Comparison of ENCODE assay signal across 8 cellular contexts in genomic region chrX:8743126-8743732, GRCh38. TPM values are rescaled to one million over a fixed set of nuclear protein-coding genes. Genes with fewer than 3 reads are reported as not detected.
DNase-seq lines count a peak whose midpoint lies in the region; ATAC-seq and TF ChIP-seq lines count a peak whose summit lies in the region.

No MANE protein-coding gene starts in this region.

- H3K4me1 ChIP-seq in HEK293 (ENCODE audit: control insufficient read depth, insufficient read depth, low read length): no peaks in the 10 kb centered on the region
- no peaks in the 10 kb centered on the region for H3K4me1 ChIP-seq in ascending aorta

- POLR2A ChIA-PET in HEK293 (lab: Yijun Ruan, JAX): no interaction called here

- H3K9me3 ChIP-seq in HEK293 (ENCODE audit: control insufficient read depth, insufficient read depth, low read depth, low read length) (no peaks in the 10 kb centered on the region), SU-DHL-6 (ENCODE audit: insufficient read depth, low read length) (no peaks in the 10 kb centered on the region), ascending aorta (no peaks in the 10 kb centered on the region)

- H3K79me2 ChIP-seq in SU-DHL-6 (ENCODE audit: insufficient read depth, low read length): no peaks in the 10 kb centered on the region

- TF ChIP-seq CTCF in HEK293 (tag by site-specific recombination; IDR thresholded peaks at IDR 0.05) (no peak), SU-DHL-6 (IDR thresholded peaks at IDR 0.05; ENCODE audit: insufficient read depth, low read length, poor library complexity, severe bottlenecking) (peak; percentile 66), ascending aorta (IDR thresholded peaks at IDR 0.05) (peak; percentile 30 to 65 (median 64))

- H3K36me3 ChIP-seq in HEK293 (ENCODE audit: control insufficient read depth in 2 of 2, insufficient read depth in 1 of 2, low read length in 2 of 2) (no peaks in the 10 kb centered on the region), SU-DHL-6 (ENCODE audit: low read length) (no peaks in the 10 kb centered on the region), ascending aorta (no peaks in the 10 kb centered on the region)

- no peak overlapping the region for H3K9ac ChIP-seq in SU-DHL-6 (ENCODE audit: low read length)

- H3K27ac ChIP-seq in HEK293 (ENCODE audit: extremely low read depth, low read depth, low read length) (no peak overlapping the region), SU-DHL-6 (ENCODE audit: low read depth, low read length) (no peak overlapping the region), ascending aorta (no peak overlapping the region)

- no peaks in the 10 kb centered on the region for H3K9me2 ChIP-seq in SU-DHL-6 (replicated peaks; ENCODE audit: insufficient read depth, low read length)

- CTCF ChIA-PET in HEK293 (lab: Yijun Ruan, JAX): interaction anchor here (0.6 to 1.3 kb wide), 8 partner anchors 10 to 819 kb away, joined by 3 to 5 read pairs (median 3); no protein-coding TSS in a partner anchor

- H3K4me3 ChIP-seq in HEK293 (ENCODE audit: low read depth, low read length) (no peak overlapping the region), SU-DHL-6 (ENCODE audit: insufficient read depth, low read length, poor library complexity, severe bottlenecking) (no peak overlapping the region), ascending aorta (no peak overlapping the region)

- no peak overlapping the region for H2AFZ ChIP-seq in SU-DHL-6 (ENCODE audit: low read depth, low read length, severe bottlenecking)

- DNase-seq in ELF-1 (ENCODE audit: low read depth, low spot score) (peak; percentile 72), ascending aorta (ENCODE audit: low spot score in 2 of 2) (no peak), left kidney (ENCODE audit: low read depth, low spot score) (peak; percentile 49), HuH-7.5 (ENCODE audit: low spot score) (no peak)
- DNase-seq in stimulated activated CD8-positive, alpha-beta memory T cell treated with anti-CD3 and anti-CD28 coated beads, Interleukin-15, amount 100 ng/mL, for 24 hours (ENCODE audit: low read depth): peak; percentile 25

- intact Hi-C loops in ascending aorta (cut with DNase I): loop anchor here (5.0 to 10.0 kb wide), 2 partner anchors 962 to 1374 kb away; no protein-coding TSS in a partner anchor

- H3F3A ChIP-seq in SU-DHL-6 (ENCODE audit: insufficient read depth): no peaks in the 10 kb centered on the region

- no peak for ATAC-seq in HG03196 (IDR thresholded peaks at IDR 0.05; ENCODE audit: unreplicated experiment)

- H4K20me1 ChIP-seq in SU-DHL-6 (ENCODE audit: low read depth, low read length): no peaks in the 10 kb centered on the region

- no peak overlapping the region for H3K4me2 ChIP-seq in SU-DHL-6 (ENCODE audit: low read depth, low read length, poor library complexity, severe bottlenecking)

- H3K27me3 ChIP-seq in SU-DHL-6 (ENCODE audit: low read length): no peaks in the 10 kb centered on the region
- H3K27me3 ChIP-seq in ascending aorta: peaks cover 4% of the 10 kb centered on the region

TF ChIP-seq in HEK293, 187 proteins besides CTCF, POLR2A, EP300 and RAD21:
- TF ChIP-seq ZNF19 (tag by site-specific recombination; IDR thresholded peaks at IDR 0.05; ENCODE audit: low read depth) (no peak), FEZF1 (tag by site-specific recombination; IDR thresholded peaks at IDR 0.05) (no peak), EGR2 (tag by site-specific recombination; IDR thresholded peaks at IDR 0.05; ENCODE audit: low read depth) (no peak), ZNF654 (tag by site-specific recombination; IDR thresholded peaks at IDR 0.05; ENCODE audit: low read depth) (peak; percentile 23; the same call in 1 of the 2 replicates), ZNF394 (tag by site-specific recombination; IDR thresholded peaks at IDR 0.05; ENCODE audit: borderline replicate concordance) (no peak)

RNA-seq across cellular contexts. Expression of gene ANOS1, which starts 11.3 kb away (rescaled TPM):
- total RNA-seq in ascending aorta: 1.7 TPM

RNA-seq across cellular contexts. Expression of gene FAM9A, which starts 58.0 kb away (rescaled TPM):
- not detected for total RNA-seq in ascending aorta

Comparison
In these comparisons a context has a peak if more than half of its experiments do, and no peak if none do; other contexts are left out.
1. DNase-seq: peak in ELF-1 (single experiment), left kidney (single experiment) and stimulated activated CD8-positive, alpha-beta memory T cell treated with anti-CD3 and anti-CD28 coated beads, Interleukin-15, amount 100 ng/mL, for 24 hours (single experiment); none in ascending aorta (0 of 2) and HuH-7.5 (single experiment).